ENCODE assay signal across 17 cellular contexts in genomic region chr2:134070281-134070731, GRCh38.
"Had no signal": no experiment of that assay in that cellular context is flagged by ENCODE, and none has a peak within 500 bp of the region (broad histone marks: within the 10 kb centered on the region; RNA-seq: fewer than 3 reads in every experiment).

No MANE protein-coding gene starts in this region.

- FAIRE-seq: keratinocyte had no signal

- H3K27ac ChIP-seq: gastrocnemius medialis, heart right ventricle, left lung, spleen, suprapubic skin, uterus had no signal

- H3K4me3 ChIP-seq: gastrocnemius medialis, heart right ventricle, left lung, spleen, suprapubic skin, uterus had no signal

- ATAC-seq: activated CD8-positive, alpha-beta memory T cell treated with anti-CD3 and anti-CD28 coated beads, Interleukin-2, amount 10 ng/mL, durations not matched to agents 7 days and 5 days; activated naive CD4-positive, alpha-beta T cell treated with anti-CD3 and anti-CD28 coated beads, Interleukin-2, amount 50 U/mL, for 72 hours; gastrocnemius medialis; heart right ventricle; left lung; right cardiac atrium; T-helper 17 cell had no signal

- H3K9me3 ChIP-seq: gastrocnemius medialis, suprapubic skin, uterus had no signal

- H3K4me1 ChIP-seq: gastrocnemius medialis, left lung, suprapubic skin, uterus had no signal

- H3K36me3 ChIP-seq: gastrocnemius medialis, heart right ventricle, left lung, spleen, suprapubic skin, uterus had no signal

- H3K27me3 ChIP-seq: gastrocnemius medialis, heart right ventricle, left lung, spleen, suprapubic skin, uterus had no signal

- DNase-seq: activated CD8-positive, alpha-beta memory T cell treated with anti-CD3 and anti-CD28 coated beads, Interleukin-2, amount 10 ng/mL, durations not matched to agents 7 days and 5 days; activated effector memory CD4-positive, alpha-beta T cell treated with Interleukin-2 at 50 U/mL for 16 hours; activated T-cell treated with anti-CD3 and anti-CD28 coated beads, Interleukin-2, amount 50 U/mL, for 24 hours; amygdala; gastrocnemius medialis; heart right ventricle; left lung; nucleus accumbens; right cardiac atrium; spleen; stimulated activated CD4-positive, alpha-beta T cell treated with anti-CD3 and anti-CD28 coated beads, Interleukin-1b, Interleukin-23, amount 100 ng/mL, for 48 hours; stimulated activated naive CD4-positive, alpha-beta T cell; T-helper 17 cell; uterus had no signal
